In genomic region chr15:85313339-85313738, GRCh38 we compare ENCODE assay signal across 1 cellular context.
TF ChIP-seq lines count a peak whose summit lies in the region.

No MANE protein-coding gene starts in this region.

TF ChIP-seq in IMR-90, 13 proteins besides CTCF, POLR2A, EP300 and RAD21:
- TF ChIP-seq CHD1 (IDR thresholded peaks at IDR 0.05; ENCODE audit: low read depth, low read length) (no peak), MAZ (IDR thresholded peaks at IDR 0.05; ENCODE audit: borderline replicate concordance, low read depth, low read length) (no peak), NFE2L2 (IDR thresholded peaks at IDR 0.05; ENCODE audit: low read depth, low read length) (no peak), RFX5 (IDR thresholded peaks at IDR 0.05; ENCODE audit: low read depth, low read length) (no peak), MXI1 (IDR thresholded peaks at IDR 0.05; ENCODE audit: borderline replicate concordance, low read depth, low read length) (no peak), ELK1 (IDR thresholded peaks at IDR 0.05; ENCODE audit: borderline replicate concordance, low read depth, low read length) (no peak), RCOR1 (IDR thresholded peaks at IDR 0.05; ENCODE audit: insufficient replicate concordance, low read length) (no peak), BHLHE40 (IDR thresholded peaks at IDR 0.05; ENCODE audit: low read depth, low read length) (no peak), FOS (IDR thresholded peaks at IDR 0.05; ENCODE audit: low read depth, low read length) (no peak), USF2 (IDR thresholded peaks at IDR 0.05; ENCODE audit: low read depth, low read length) (no peak), SMC3 (IDR thresholded peaks at IDR 0.05; ENCODE audit: low read depth, low read length) (no peak), MAFK (IDR thresholded peaks at IDR 0.05; ENCODE audit: low read depth, low read length) (no peak), CEBPB (IDR thresholded peaks at IDR 0.05; ENCODE audit: low read depth, low read length) (no peak)
